Comparison of ENCODE assay signal across 10 cellular contexts in the genomic region with DNA sequence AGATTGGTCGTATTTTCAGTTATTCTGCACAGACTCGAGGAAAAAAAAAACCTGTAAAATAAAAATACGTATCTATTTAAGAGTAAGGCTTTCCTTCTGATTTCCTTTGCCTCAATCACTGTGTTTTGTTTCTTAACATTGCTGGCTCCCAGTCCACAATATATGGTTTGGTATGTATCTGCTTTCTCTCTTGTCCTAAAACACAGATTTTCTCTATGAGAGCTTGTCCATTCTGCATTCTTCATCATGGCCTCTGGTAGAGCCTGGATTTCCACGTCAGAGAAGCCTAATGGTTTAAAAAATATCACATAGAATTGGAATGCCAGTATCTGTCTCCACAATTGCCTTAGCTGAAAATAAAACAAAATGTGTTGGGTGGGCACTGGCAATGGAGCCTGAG. TPM values are rescaled to one million over a fixed set of nuclear protein-coding genes. Genes with fewer than 3 reads are reported as not detected.
DNase-seq lines count a peak whose midpoint lies in the region; ATAC-seq and TF ChIP-seq lines count a peak whose summit lies in the region.
"Had no signal": no experiment of that assay in that cellular context is flagged by ENCODE, and none has a peak within 500 bp of the region (broad histone marks: within the 10 kb centered on the region; RNA-seq: fewer than 3 reads in every experiment).

No MANE protein-coding gene starts in this region.

- H3K27me3 Mint-ChIP-seq in CD4-positive, alpha-beta T cell = no peaks in the 10 kb centered on the region

- H3K36me3 ChIP-seq in Peyer's patch (no peaks in the 10 kb centered on the region), ovary (no peaks in the 10 kb centered on the region)
- H3K36me3 ChIP-seq: SJCRH30 had no signal

- intact Hi-C loops in CD4-positive, alpha-beta T cell (cut with DNase I, micrococcal nuclease) = loop anchor here in 1 of 2 experiments (10.0 kb wide), 1 partner anchor 100 kb away; no protein-coding TSS in a partner anchor
- intact Hi-C loops in ovary (cut with DNase I) = loop anchor here in 3 of 4 donors (5.0 to 10.0 kb wide), 2 partner anchors 60 to 308 kb away; partner anchors contain the start of gene CCDC80 (in 1 of the 3)

- WGBS in ovary, 3 donors = 7% methylated on average over 4 of the region's 4 CpGs

- no peak overlapping the region for H3K27ac ChIP-seq in CD4-positive, alpha-beta T cell (ENCODE audit: low read depth, low read length)
- H3K27ac ChIP-seq in Peyer's patch (peak overlapping the region in 3 of 4 donors; percentile 63 to 75 (median 72)), ovary (peak overlapping the region in 1 of 2 donors; percentile 88)
- H3K27ac ChIP-seq: SJCRH30 had no signal

- no peaks in the 10 kb centered on the region for H3K9me3 Mint-ChIP-seq in CD4-positive, alpha-beta T cell

- no peaks in the 10 kb centered on the region for H3K9me3 ChIP-seq in CD4-positive, alpha-beta T cell (ENCODE audit: control insufficient read depth, low read length)
- H3K9me3 ChIP-seq in Peyer's patch (no peaks in the 10 kb centered on the region), ovary (no peaks in the 10 kb centered on the region)
- H3K9me3 ChIP-seq: SJCRH30 had no signal

- ATAC-seq in CD4-positive, alpha-beta T cell (ENCODE audit: poor library complexity) = no peak
- no peak for ATAC-seq in GM18502 (IDR thresholded peaks at IDR 0.05; ENCODE audit: poor library complexity, unreplicated experiment)

- no peaks in the 10 kb centered on the region for H3K36me3 Mint-ChIP-seq in CD4-positive, alpha-beta T cell (ENCODE audit: low read depth)

- peak overlapping the region; percentile 73 for H3K27ac Mint-ChIP-seq in CD4-positive, alpha-beta T cell

- H3K4me3 ChIP-seq in Peyer's patch (peak overlapping the region in 3 of 4 donors; percentile 54 to 59 (median 57)), fibroblast of pulmonary artery (replicated peaks; ENCODE audit: low read depth, low read length) (peak overlapping the region; percentile 63), ovary (peak overlapping the region; percentile 45)
- H3K4me3 ChIP-seq: SJCRH30 had no signal

- no peaks in the 10 kb centered on the region for H3K4me1 ChIP-seq in Peyer's patch
- H3K4me1 ChIP-seq in ovary (ENCODE audit: insufficient read depth) = peaks cover 4% of the 10 kb centered on the region
- H3K4me1 ChIP-seq: SJCRH30 had no signal

- CTCF ChIA-PET in CD4-positive, alpha-beta T cell (lab: Charles Lee) = interaction anchor here (0.6 kb wide), 1 partner anchor 23 kb away, joined by 3 read pairs; no protein-coding TSS in a partner anchor

- H3K27me3 ChIP-seq in CD4-positive, alpha-beta T cell (ENCODE audit: control insufficient read depth, insufficient read depth, low read length) = no peaks in the 10 kb centered on the region
- H3K27me3 ChIP-seq in Peyer's patch (no peaks in the 10 kb centered on the region), ovary (no peaks in the 10 kb centered on the region)
- H3K27me3 ChIP-seq: SJCRH30 had no signal

- H3K4me1 Mint-ChIP-seq in CD4-positive, alpha-beta T cell (ENCODE audit: low read depth) = peaks cover 51% of the 10 kb centered on the region

- H3K4me3 Mint-ChIP-seq in CD4-positive, alpha-beta T cell = peak overlapping the region; percentile 94

- DNase-seq in CD4-positive, alpha-beta T cell = no peak
- DNase-seq in Peyer's patch (no peak), fibroblast of pulmonary artery (ENCODE audit: low read depth) (peak; percentile 62), ovary (no peak), amniotic stem cell (lab: John Stamatoyannopoulos, UW) (no peak), AG20443 (ENCODE audit: low spot score) (no peak), NCI-H2171 (lab: John Stamatoyannopoulos, UW) (no peak)
- DNase-seq: NCI-H2227 treated with DMSO at 0.1 percent for 48 hours, SJCRH30 had no signal

- TF ChIP-seq POLR2A in Peyer's patch (IDR thresholded peaks at IDR 0.05) (no peak), ovary (IDR thresholded peaks at IDR 0.05) (no peak)

- POLR2A ChIA-PET in CD4-positive, alpha-beta T cell (lab: Charles Lee) = interaction anchor here (1.0 to 4.6 kb wide), 10 partner anchors 31 to 264 kb away, joined by 3 to 38 read pairs (median 4); partner anchors contain the start of genes ATG3, BTLA and SLC35A5

- TF ChIP-seq CTCF in CD4-positive, alpha-beta T cell (IDR thresholded peaks at IDR 0.05) = no peak
- TF ChIP-seq CTCF in Peyer's patch (IDR thresholded peaks at IDR 0.05) = no peak
- TF ChIP-seq CTCF in fibroblast of pulmonary artery (IDR thresholded peaks at IDR 0.05; ENCODE audit: low read length, missing control alignments) = no peak
- no peak for TF ChIP-seq CTCF in ovary (IDR thresholded peaks at IDR 0.05)

- TF ChIP-seq EP300 in ovary (IDR thresholded peaks at IDR 0.05) = no peak

RNA-seq across cellular contexts. Expression of gene CD200, which starts 1.8 kb away (rescaled TPM):
- 1 to 10 TPM; 5.2 to 6.9 TPM for total RNA-seq in CD4-positive, alpha-beta T cell
- total RNA-seq in Peyer's patch (10 to 100 TPM in 1 of 4 donors, 1 to 10 TPM in 3; 3.7 to 15.4 (median 7.1) TPM), ovary (10 to 100 TPM in 6 of 7 donors, 1 to 10 TPM in 1; 9.6 to 36.4 (median 11.3) TPM)
- 10 to 100 TPM; 18.9 to 25.3 TPM for polyA plus RNA-seq in ovary
- total RNA-seq: SJCRH30 had no signal

RNA-seq across cellular contexts. Expression of gene SLC9C1, which starts 40.7 kb away (rescaled TPM):
- total RNA-seq in CD4-positive, alpha-beta T cell = not detected
- total RNA-seq in Peyer's patch = 10 to 100 TPM in 1 of 4 donors, 1 to 10 TPM in 1, under 1 TPM in 1, not detected in 1; 0.67 to 12.4 (median 1.7) TPM
- total RNA-seq in ovary = under 1 TPM in 4 of 7 donors, not detected in 3; 0.08 to 0.35 (median 0.22) TPM
- under 1 TPM in 1 of 2 donors, not detected in 1; 0.07 TPM for polyA plus RNA-seq in ovary
- total RNA-seq: SJCRH30 had no signal
